1 cellular context compared by ENCODE assay signal in genomic region chr1:202010042-202011015, GRCh38.
TF ChIP-seq lines count a peak whose summit lies in the region.

ELF3 (plus strand) TSS chr1:202010587; CDS start chr1:202011137, 550 bp downstream.

TF ChIP-seq in GM23338, 12 proteins besides CTCF, POLR2A, EP300 and RAD21 (continued from another document):
- TF ChIP-seq CREB1 (CRISPR knock-in tag; IDR thresholded peaks at IDR 0.05; ENCODE audit: low read depth) (no peak), ZNF462 (CRISPR knock-in tag; IDR thresholded peaks at IDR 0.05) (no peak)
TF ChIP-seq in GM23338: peak in this region for 2.
